Comparison of ENCODE assay signal across 8 cellular contexts in genomic region chr6:150142304-150142656, GRCh38. TPM values are rescaled to one million over a fixed set of nuclear protein-coding genes. Genes with fewer than 3 reads are reported as not detected.
A peak's percentile ranks its signal among the peaks of the same experiment; 100 is the strongest.
DNase-seq lines count a peak whose midpoint lies in the region; FAIRE-seq and TF ChIP-seq lines count a peak whose summit lies in the region.

No MANE protein-coding gene starts in this region.

- H3K36me3 ChIP-seq in BLaER1, result no peaks in the 10 kb centered on the region
- H3K36me3 ChIP-seq in breast epithelium, result no peaks in the 10 kb centered on the region

- H3K27me3 Mint-ChIP-seq in type B pancreatic cell, result peaks cover 83% of the 10 kb centered on the region

- peaks cover 6% of the 10 kb centered on the region; the same call in 1 of the 2 replicates for H4K20me1 ChIP-seq in BLaER1

- H3K4me3 ChIP-seq in BLaER1, result peak overlapping the region; percentile 79
- peak overlapping the region; percentile 42 to 74 (median 58) for H3K4me3 ChIP-seq in breast epithelium

- H3K27ac Mint-ChIP-seq in type B pancreatic cell, result peak overlapping the region; percentile 41

- H3K9me3 ChIP-seq in BLaER1 (peaks cover 12% of the 10 kb centered on the region), breast epithelium (no peaks in the 10 kb centered on the region)

- H3K4me1 ChIP-seq in BLaER1 (peaks cover 52% of the 10 kb centered on the region), breast epithelium (peaks cover 0 to 9% of the 10 kb centered on the region in 2 donors)

- no peaks in the 10 kb centered on the region for H3K9me3 Mint-ChIP-seq in type B pancreatic cell

- H3K27ac ChIP-seq in BLaER1 (no peak overlapping the region), breast epithelium (peak overlapping the region; percentile 64 to 69)

- H3K4me2 ChIP-seq in BLaER1, result peak overlapping the region; percentile 98

- peaks cover 24% of the 10 kb centered on the region for H3K4me1 Mint-ChIP-seq in type B pancreatic cell (ENCODE audit: unreplicated experiment)

- TF ChIP-seq POLR2A in breast epithelium (IDR thresholded peaks at IDR 0.05), result no peak

- H3K4me3 Mint-ChIP-seq in type B pancreatic cell, result peak overlapping the region; percentile 91

- TF ChIP-seq CTCF in breast epithelium (IDR thresholded peaks at IDR 0.05) (no peak), type B pancreatic cell (conservative IDR thresholded peaks at IDR 0.05) (no peak)

- H3K36me3 Mint-ChIP-seq in type B pancreatic cell, result no peaks in the 10 kb centered on the region

- peak overlapping the region; percentile 78 for H3K9ac ChIP-seq in BLaER1

- H3K27me3 ChIP-seq in BLaER1 (peaks cover 32% of the 10 kb centered on the region), breast epithelium (peaks cover 0 to 54% of the 10 kb centered on the region in 2 donors)

- intact Hi-C loops in breast epithelium (cut with DNase I; ENCODE audit: low total_unique reads), result no loop called here

- no peak for FAIRE-seq in GM19239 (lab: Jason Lieb, UNC)

- peak; percentile 25 for DNase-seq in M059J (ENCODE audit: low read depth)
- peak in 1 of 2 donors; percentile 45 for DNase-seq in breast epithelium (ENCODE audit: low spot score in 2 of 2)
- peak; percentile 89 for DNase-seq in left kidney (ENCODE audit: low read depth, low spot score)
- DNase-seq in type B pancreatic cell (ENCODE audit: extremely low spot score, unreplicated experiment), result no peak
- no peak for DNase-seq in GM19239 (ENCODE audit: insufficient read length, low spot score)
- DNase-seq in DMS114 treated with DMSO at 0.1 percent for 48 hours (lab: John Stamatoyannopoulos, UW; ENCODE audit: unreplicated experiment), result no peak
- DNase-seq in dermis blood vessel endothelial cell, result no peak

RNA-seq across cellular contexts. Expression of gene PPP1R14C, which starts 0.6 kb away (rescaled TPM):
- not detected in 2 replicates for total RNA-seq in M059J (2014; rRNA removed; shearing (Covaris generic))
- total RNA-seq in breast epithelium, result 1 to 10 TPM in 2 of 3 donors, not detected in 1; 3.3 to 5.6 TPM
- 12.6 and 19.2 TPM in 2 replicates for total RNA-seq in type B pancreatic cell (ENCODE audit: low replicate concordance)
- not detected in 2 replicates for total RNA-seq in dermis blood vessel endothelial cell

Comparison
In these comparisons a context has a peak if more than half of its experiments do, and no peak if none do; other contexts are left out.
1. DNase-seq: peak in M059J (single experiment) and left kidney (single experiment); none in type B pancreatic cell (single experiment), GM19239 (single experiment), DMS114 treated with DMSO at 0.1 percent for 48 hours (single experiment) and dermis blood vessel endothelial cell (single experiment).